In the genomic region with DNA sequence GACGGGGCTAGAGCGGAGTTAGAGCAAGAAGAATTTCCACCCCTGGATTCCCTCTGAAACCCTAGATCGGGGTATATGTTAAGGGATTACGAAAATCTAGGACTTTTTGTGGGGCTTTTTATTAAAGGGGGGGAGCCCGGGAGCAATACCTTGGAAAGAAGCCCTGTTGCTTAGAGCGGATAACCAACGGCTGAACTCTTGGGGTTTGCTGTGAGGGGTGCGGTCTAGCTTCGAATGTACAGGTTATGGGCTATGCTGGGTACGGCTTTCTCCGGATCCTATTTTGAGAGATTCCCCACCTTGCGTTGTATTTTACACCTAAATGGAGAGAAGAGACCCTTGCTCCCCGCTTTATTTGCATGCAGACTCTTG, we compare ENCODE assay signal across 8 cellular contexts. TPM values are rescaled to one million over a fixed set of nuclear protein-coding genes. Genes with fewer than 3 reads are reported as not detected.
DNase-seq lines count a peak whose midpoint lies in the region; ATAC-seq and TF ChIP-seq lines count a peak whose summit lies in the region.

No MANE protein-coding gene starts in this region.

- H3K27me3 ChIP-seq in iPS-15b (ENCODE audit: control insufficient read depth, insufficient read depth, low read length) (peaks cover 28% of the 10 kb centered on the region), stomach smooth muscle (ENCODE audit: control insufficient read depth in 1 of 2, insufficient read depth in 2 of 2, low read length in 2 of 2) (no peaks in the 10 kb centered on the region)

- H3K4me1 ChIP-seq in iPS-15b (ENCODE audit: control insufficient read depth, insufficient read depth, low read length) (peaks cover 19% of the 10 kb centered on the region), stomach smooth muscle (ENCODE audit: control insufficient read depth, insufficient read depth, low read length) (peaks cover 11% of the 10 kb centered on the region)

- peak overlapping the region; percentile 83 for H3K4me3 ChIP-seq in iPS-15b (ENCODE audit: low read depth, low read length)
- peak overlapping the region; percentile 72 to 86 for H3K4me3 ChIP-seq in stomach smooth muscle (ENCODE audit: low read length in 2 of 2)

- TF ChIP-seq CTCF in activated CD8-positive, alpha-beta T cell treated with anti-CD3 and anti-CD28 coated beads for 36 hours (IDR thresholded peaks at IDR 0.05): no peak

- intact Hi-C loops in activated CD8-positive, alpha-beta T cell treated with anti-CD3 and anti-CD28 coated beads for 36 hours (cut with micrococcal nuclease): no loop called here

- no peak overlapping the region for H3K27ac Mint-ChIP-seq in activated CD8-positive, alpha-beta T cell treated with anti-CD3 and anti-CD28 coated beads for 36 hours

- H3K4me3 Mint-ChIP-seq in activated CD8-positive, alpha-beta T cell treated with anti-CD3 and anti-CD28 coated beads for 36 hours: peak overlapping the region; percentile 78

- ATAC-seq in HG03354 (IDR thresholded peaks at IDR 0.05; ENCODE audit: poor library complexity, severe bottlenecking, unreplicated experiment): peak; percentile 17
- no peak for ATAC-seq in activated CD8-positive, alpha-beta T cell treated with anti-CD3 and anti-CD28 coated beads for 36 hours
- no peak for ATAC-seq in HG03135 (IDR thresholded peaks at IDR 0.05; ENCODE audit: unreplicated experiment)

- DNase-seq in Caki2 (ENCODE audit: low read depth) (peak; percentile 20), NOMO-1 treated with DMSO at 0.1 percent for 48 hours (lab: John Stamatoyannopoulos, UW; ENCODE audit: unreplicated experiment) (no peak), dedifferentiated amniotic fluid mesenchymal stem cell (ENCODE audit: extremely low spot score) (no peak)
- peak; percentile 32 for DNase-seq in activated CD8-positive, alpha-beta T cell treated with anti-CD3 and anti-CD28 coated beads for 36 hours

- H3K27me3 Mint-ChIP-seq in activated CD8-positive, alpha-beta T cell treated with anti-CD3 and anti-CD28 coated beads for 36 hours: peaks cover 29% of the 10 kb centered on the region

- peaks cover 25% of the 10 kb centered on the region for H3K4me1 Mint-ChIP-seq in activated CD8-positive, alpha-beta T cell treated with anti-CD3 and anti-CD28 coated beads for 36 hours (ENCODE audit: low read depth)

- peak overlapping the region; percentile 32 for H3K27ac ChIP-seq in stomach smooth muscle (ENCODE audit: low read length)

- H3K9me3 Mint-ChIP-seq in activated CD8-positive, alpha-beta T cell treated with anti-CD3 and anti-CD28 coated beads for 36 hours: no peaks in the 10 kb centered on the region

- H3K9ac ChIP-seq in iPS-15b (ENCODE audit: low read depth, low read length): peak overlapping the region; percentile 50
- H3K9ac ChIP-seq in stomach smooth muscle (ENCODE audit: low read length in 2 of 2): peak overlapping the region; percentile 48 to 83

- CTCF ChIA-PET in activated CD8-positive, alpha-beta T cell treated with anti-CD3 and anti-CD28 coated beads for 36 hours (lab: Charles Lee): interaction anchor here (0.6 to 9.2 kb wide), 24 partner anchors 9 to 346 kb away, joined by 3 to 340 read pairs (median 6); a partner anchor contains a TSS

- peaks cover 2% of the 10 kb centered on the region for H3K36me3 Mint-ChIP-seq in activated CD8-positive, alpha-beta T cell treated with anti-CD3 and anti-CD28 coated beads for 36 hours (ENCODE audit: low read depth)

- H3K36me3 ChIP-seq in iPS-15b (ENCODE audit: control insufficient read depth, insufficient read depth, low read length): no peaks in the 10 kb centered on the region
- H3K36me3 ChIP-seq in stomach smooth muscle (ENCODE audit: control insufficient read depth in 2 of 2, insufficient read depth in 2 of 2, low read length in 2 of 2): no peaks in the 10 kb centered on the region

- POLR2A ChIA-PET in activated CD8-positive, alpha-beta T cell treated with anti-CD3 and anti-CD28 coated beads for 36 hours (lab: Charles Lee): interaction anchor here (0.8 to 3.3 kb wide), 8 partner anchors 9 to 155 kb away, joined by 3 to 19 read pairs (median 3); no protein-coding TSS in a partner anchor

- no peaks in the 10 kb centered on the region for H3K9me3 ChIP-seq in iPS-15b (ENCODE audit: control insufficient read depth, insufficient read depth, low read length)
- no peaks in the 10 kb centered on the region for H3K9me3 ChIP-seq in stomach smooth muscle (ENCODE audit: control insufficient read depth in 2 of 2, low read length in 2 of 2)

- in situ Hi-C loops in Caki2 (cut with HindIII; ENCODE audit: low pct_unique_long_range_greater_than_20kb, low sequenced_read_pairs): no loop called here

RNA-seq across cellular contexts. Expression of a gene that starts 0.6 kb away (rescaled TPM):
- 5.1 and 9.2 TPM in 2 replicates for total RNA-seq in Caki2 (2014; rRNA removed; shearing (Covaris generic); ENCODE audit: low replicate concordance)
- 1 to 10 TPM; 4.7 to 4.9 TPM for total RNA-seq in activated CD8-positive, alpha-beta T cell treated with anti-CD3 and anti-CD28 coated beads for 36 hours

RNA-seq across cellular contexts. Expression of a gene that starts 23.7 kb away (rescaled TPM):
- 59.5 and 63.7 TPM in 2 replicates for total RNA-seq in Caki2 (2014; rRNA removed; shearing (Covaris generic); ENCODE audit: low replicate concordance)
- total RNA-seq in activated CD8-positive, alpha-beta T cell treated with anti-CD3 and anti-CD28 coated beads for 36 hours: 100 to 1,000 TPM; 100 to 102 TPM

RNA-seq across cellular contexts. Expression of a gene that starts 48.7 kb away (rescaled TPM):
- total RNA-seq in Caki2 (2014; rRNA removed; shearing (Covaris generic); ENCODE audit: low replicate concordance): 28.4 and 30.9 TPM in 2 replicates
- total RNA-seq in activated CD8-positive, alpha-beta T cell treated with anti-CD3 and anti-CD28 coated beads for 36 hours: 10 to 100 TPM; 50.4 to 51.4 TPM

Comparison
In these comparisons a context has a peak if more than half of its experiments do, and no peak if none do; other contexts are left out.
1. DNase-seq: peak in Caki2 (single experiment) and activated CD8-positive, alpha-beta T cell treated with anti-CD3 and anti-CD28 coated beads for 36 hours (single experiment); none in NOMO-1 treated with DMSO at 0.1 percent for 48 hours (single experiment) and dedifferentiated amniotic fluid mesenchymal stem cell (single experiment).